36 cellular contexts compared by ENCODE assay signal in the genomic region with DNA sequence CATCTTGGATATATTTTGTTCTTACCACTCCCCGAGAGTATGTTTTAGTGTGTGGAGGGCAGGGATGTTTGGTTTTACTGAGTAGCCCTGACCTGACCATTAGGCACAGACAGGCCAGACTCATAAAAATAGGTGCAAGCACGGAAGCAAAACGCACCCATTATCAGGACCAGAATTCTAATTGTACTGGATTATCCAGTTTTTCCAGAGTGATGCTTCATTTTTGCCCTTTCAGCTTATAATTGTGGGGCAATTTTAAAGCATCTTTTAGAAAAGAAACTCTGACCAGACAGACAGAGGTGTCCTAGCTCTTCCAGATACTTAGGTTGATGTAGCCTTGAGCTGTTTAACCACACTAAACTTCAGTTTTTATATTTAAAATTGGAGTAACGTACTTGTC.
"Had no signal": no experiment of that assay in that cellular context is flagged by ENCODE, and none has a peak within 500 bp of the region (broad histone marks: within the 10 kb centered on the region; RNA-seq: fewer than 3 reads in every experiment).

No MANE protein-coding gene starts in this region.

- H3K9me3 Mint-ChIP-seq: activated CD4-positive, alpha-beta memory T cell treated with anti-CD3 and anti-CD28 coated beads, Interleukin-2, amount 10 ng/mL, durations not matched to agents 7 days and 5 days; activated naive CD4-positive, alpha-beta T cell treated with anti-CD3 and anti-CD28 coated beads, Interleukin-2, amount 10 ng/mL, durations not matched to agents 7 days and 5 days; activated naive CD8-positive, alpha-beta T cell treated with anti-CD3 and anti-CD28 coated beads for 36 hours; central memory CD8-positive, alpha-beta T cell had no signal

- H3K27ac ChIP-seq: cardiac muscle cell, KMS-11, Peyer's patch, RWPE1, WERI-Rb-1 had no signal

- H3K27me3 ChIP-seq: Peyer's patch had no signal

- H3K9me3 ChIP-seq: Peyer's patch had no signal

- H3K4me3 Mint-ChIP-seq: activated CD4-positive, alpha-beta memory T cell treated with anti-CD3 and anti-CD28 coated beads, Interleukin-2, amount 10 ng/mL, durations not matched to agents 7 days and 5 days; activated CD8-positive, alpha-beta memory T cell treated with anti-CD3 and anti-CD28 coated beads, Interleukin-2, amount 10 ng/mL, durations not matched to agents 7 days and 5 days; activated naive CD4-positive, alpha-beta T cell treated with anti-CD3 and anti-CD28 coated beads, Interleukin-2, amount 10 ng/mL, durations not matched to agents 7 days and 5 days; activated naive CD8-positive, alpha-beta T cell treated with anti-CD3 and anti-CD28 coated beads for 36 hours; central memory CD8-positive, alpha-beta T cell had no signal

- ATAC-seq: activated CD8-positive, alpha-beta memory T cell treated with anti-CD3 and anti-CD28 coated beads, Interleukin-2, amount 10 ng/mL, durations not matched to agents 7 days and 5 days; Right ventricle myocardium inferior; SK-N-SH treated with all-trans-retinoic acid at 6 μM for 48 hours had no signal

- H3K36me3 ChIP-seq: cardiac muscle cell, Peyer's patch, WERI-Rb-1 had no signal

- H3K9ac ChIP-seq: KMS-11 had no signal

- DNase-seq: activated CD4-positive, alpha-beta memory T cell treated with anti-CD3 and anti-CD28 coated beads, Interleukin-2, amount 10 ng/mL, durations not matched to agents 7 days and 5 days; activated CD4-positive, alpha-beta T cell treated with anti-CD3 and anti-CD28 coated beads for 1 hour; activated CD4-positive, alpha-beta T cell treated with anti-CD3 and anti-CD28 coated beads for 48 hours; activated CD4-positive, CD25-positive, alpha-beta regulatory T cell; activated CD8-positive, alpha-beta memory T cell treated with anti-CD3 and anti-CD28 coated beads for 24 hours; activated CD8-positive, alpha-beta memory T cell treated with anti-CD3 and anti-CD28 coated beads, Interleukin-2, amount 10 ng/mL, durations not matched to agents 7 days and 5 days; activated CD8-positive, alpha-beta memory T cell treated with anti-CD3 and anti-CD28 coated beads, Interleukin-2, amount 50 U/mL, for 48 hours; activated effector memory CD4-positive, alpha-beta T cell treated with Interleukin-2 at 50 U/mL for 16 hours; activated naive CD4-positive, alpha-beta T cell treated with anti-CD3 and anti-CD28 coated beads, Interleukin-2, amount 10 ng/mL, durations not matched to agents 7 days and 5 days; activated naive CD8-positive, alpha-beta T cell treated with anti-CD3 and anti-CD28 coated beads for 36 hours; activated T-cell treated with anti-CD3 and anti-CD28 coated beads, Interleukin-2, amount 50 U/mL, for 48 hours; amniotic stem cell; aorta; NCI-H1092 treated with DMSO at 0.1 percent for 48 hours; NCI-H1417; NCI-H146; NCI-H187; NCI-H2029 treated with DMSO at 0.1 percent for 48 hours; NCI-H2107; NCI-H2171 treated with DMSO at 0.1 percent for 48 hours; NCI-H2227 treated with DMSO at 0.1 percent for 48 hours; NCI-H446; NCI-H510A treated with DMSO at 0.1 percent for 48 hours; NCI-H526 treated with DMSO at 0.1 percent for 48 hours; Peyer's patch; SIG-M5; SW 1271; T-helper 1 cell; T1000; WERI-Rb-1 had no signal

- H3K27me3 Mint-ChIP-seq: activated CD8-positive, alpha-beta memory T cell treated with anti-CD3 and anti-CD28 coated beads, Interleukin-2, amount 10 ng/mL, durations not matched to agents 7 days and 5 days; activated naive CD8-positive, alpha-beta T cell treated with anti-CD3 and anti-CD28 coated beads for 36 hours; central memory CD8-positive, alpha-beta T cell had no signal

- H3K27ac Mint-ChIP-seq: activated CD4-positive, alpha-beta memory T cell treated with anti-CD3 and anti-CD28 coated beads, Interleukin-2, amount 10 ng/mL, durations not matched to agents 7 days and 5 days; activated CD8-positive, alpha-beta memory T cell treated with anti-CD3 and anti-CD28 coated beads, Interleukin-2, amount 10 ng/mL, durations not matched to agents 7 days and 5 days; activated naive CD4-positive, alpha-beta T cell treated with anti-CD3 and anti-CD28 coated beads, Interleukin-2, amount 10 ng/mL, durations not matched to agents 7 days and 5 days; activated naive CD8-positive, alpha-beta T cell treated with anti-CD3 and anti-CD28 coated beads for 36 hours had no signal

- H3K4me2 ChIP-seq: KMS-11 had no signal

- H3K4me3 ChIP-seq: cardiac muscle cell, Peyer's patch had no signal
